Comparison of ENCODE assay signal across 19 cellular contexts in the genomic region with DNA sequence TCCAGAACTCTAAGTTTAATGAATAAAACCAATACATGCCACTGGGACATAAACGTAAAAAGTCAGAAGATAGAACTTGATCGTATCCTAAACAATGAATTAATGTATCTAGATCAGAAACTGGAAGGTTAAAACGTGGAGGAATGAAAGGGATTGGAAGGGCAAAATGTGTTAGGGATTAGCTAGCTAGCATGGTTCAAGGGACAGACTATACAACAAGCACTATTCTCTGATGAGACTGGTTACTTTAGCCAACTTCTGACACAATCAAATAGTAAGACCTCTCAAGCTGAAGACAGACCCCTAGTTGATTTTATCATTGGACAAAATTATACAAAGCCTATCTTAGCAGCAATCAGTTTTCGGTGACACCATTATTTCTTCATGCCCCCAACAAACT. TPM values are rescaled to one million over a fixed set of nuclear protein-coding genes. Genes with fewer than 3 reads are reported as not detected.
DNase-seq lines count a peak whose midpoint lies in the region; ATAC-seq, FAIRE-seq and TF ChIP-seq lines count a peak whose summit lies in the region.
"Had no signal": no experiment of that assay in that cellular context is flagged by ENCODE, and none has a peak within 500 bp of the region (broad histone marks: within the 10 kb centered on the region; RNA-seq: fewer than 3 reads in every experiment).

No MANE protein-coding gene starts in this region.

- H3K36me3 Mint-ChIP-seq in stimulated activated naive B cell treated with anti-CD40 and anti-IgM and Interleukin-4, amounts not matched to agents 10 μg/mL and 1 μg/mL and 100 μg/mL, for 72 hours: peaks cover 4 to 7% of the 10 kb centered on the region in 2 donors
- H3K36me3 Mint-ChIP-seq: CD8-positive, alpha-beta T cell had no signal

- TF ChIP-seq CTCF in HEK293 (tag by site-specific recombination; IDR thresholded peaks at IDR 0.05): no peak
- TF ChIP-seq CTCF in K562 (IDR thresholded peaks at IDR 0.05 in 2 of 3, conservative IDR thresholded peaks at IDR 0.05 in 1 of 3; ENCODE audit: insufficient read depth in 2 of 3, low read depth in 1 of 3, low read length in 3 of 3): no peak
- TF ChIP-seq CTCF in thyroid gland (IDR thresholded peaks at IDR 0.05): no peak
- TF ChIP-seq CTCF in dorsolateral prefrontal cortex (IDR thresholded peaks at IDR 0.05 in 54 of 56, conservative IDR thresholded peaks at IDR 0.05 in 2 of 56; ENCODE audit: low read depth in 1 of 56, partially characterized antibody in 56 of 56): no peak
- TF ChIP-seq CTCF in body of pancreas (IDR thresholded peaks at IDR 0.05): no peak

- peak overlapping the region in 8 of 11 experiments; percentile 49 to 82 (median 74); a peak in 15 of 22 replicates for H3K4me2 ChIP-seq in BLaER1 treated with 17β-estradiol and CSF1 and Interleukin-3, amounts not matched to agents 10 nM and 100 nM
- H3K4me2 ChIP-seq in K562 (ENCODE audit: insufficient read depth, low read length): no peak overlapping the region

- H2AFZ ChIP-seq in K562 (ENCODE audit: low read depth, low read length): 0 out of 2 replicates have a peak overlapping the region, but pooled peaks have one; percentile 1

- H3K79me2 ChIP-seq in K562 (ENCODE audit: control insufficient read depth, insufficient read depth, low read length): no peaks in the 10 kb centered on the region

- no peak for FAIRE-seq in K562 (lab: Jason Lieb, UNC)
- FAIRE-seq: D721Med, G401.6 had no signal

- intact Hi-C loops in K562 (cut with micrococcal nuclease): no loop called here
- intact Hi-C loops in thyroid gland (cut with DNase I): no loop called here
- intact Hi-C loops in dorsolateral prefrontal cortex (cut with DNase I): no loop called here
- intact Hi-C loops in body of pancreas (cut with DNase I): no loop called here

- in situ Hi-C loops in K562 (cut with MboI): no loop called here

- 43% methylated on average over 4 of the region's 4 CpGs for WGBS in K562 (ENCODE audit: insufficient coverage, low coverage, missing lambda C conversion rate)
- 87 to 91% methylated on average over 4 of the region's 4 CpGs for whole genome bisulfite sequencing in thyroid gland, 2 donors
- 78 to 84% methylated on average over 4 of the region's 4 CpGs for WGBS in body of pancreas, 2 donors

- H3K9me3 ChIP-seq in BLaER1 treated with 17β-estradiol and CSF1 and Interleukin-3, amounts not matched to agents 10 nM and 100 nM (replicated peaks in 1 of 11): no peaks in the 10 kb centered on the region
- H3K9me3 ChIP-seq in HEK293 (ENCODE audit: control insufficient read depth, insufficient read depth, low read depth, low read length) (no peaks in the 10 kb centered on the region), K562 (replicated peaks; ENCODE audit: control insufficient read depth, insufficient read depth, low read depth, low read length) (no peaks in the 10 kb centered on the region), thyroid gland (no peaks in the 10 kb centered on the region), body of pancreas (no peaks in the 10 kb centered on the region)

- no peak for TF ChIP-seq POLR2A in K562 (conservative IDR thresholded peaks at IDR 0.05)
- TF ChIP-seq POLR2A in thyroid gland (IDR thresholded peaks at IDR 0.05): no peak
- no peak for TF ChIP-seq POLR2A in body of pancreas (IDR thresholded peaks at IDR 0.05)

- H3K27me3 ChIP-seq in BLaER1 treated with 17β-estradiol and CSF1 and Interleukin-3, amounts not matched to agents 10 nM and 100 nM: no peaks in the 10 kb centered on the region
- no peaks in the 10 kb centered on the region for H3K27me3 ChIP-seq in K562 (ENCODE audit: control insufficient read depth in 2 of 2, insufficient read depth in 2 of 2, low read length in 2 of 2)
- no peaks in the 10 kb centered on the region for H3K27me3 ChIP-seq in thyroid gland
- H3K27me3 ChIP-seq in dorsolateral prefrontal cortex: no peaks in the 10 kb centered on the region
- H3K27me3 ChIP-seq in body of pancreas: no peaks in the 10 kb centered on the region

- H3K4me1 Mint-ChIP-seq in stimulated activated naive B cell treated with anti-CD40 and anti-IgM and Interleukin-4, amounts not matched to agents 10 μg/mL and 1 μg/mL and 100 μg/mL, for 72 hours: peaks cover 12 to 20% of the 10 kb centered on the region in 2 donors

- H3K27ac ChIP-seq in BLaER1 treated with 17β-estradiol and CSF1 and Interleukin-3, amounts not matched to agents 10 nM and 100 nM: peak overlapping the region in 6 of 11 experiments; percentile 8 to 77 (median 66); a peak in 11 of 22 replicates
- H3K27ac ChIP-seq in HEK293 (ENCODE audit: extremely low read depth, low read depth, low read length) (no peak overlapping the region), K562 (ENCODE audit: extremely low read depth, low read depth, low read length) (no peak overlapping the region), thyroid gland (no peak overlapping the region), dorsolateral prefrontal cortex (no peak overlapping the region), body of pancreas (no peak overlapping the region)
- H3K27ac ChIP-seq: C4-2B had no signal

- H4K20me1 ChIP-seq in BLaER1 treated with 17β-estradiol and CSF1 and Interleukin-3, amounts not matched to agents 10 nM and 100 nM: no peaks in the 10 kb centered on the region
- H4K20me1 ChIP-seq in K562 (replicated peaks; ENCODE audit: control insufficient read depth, insufficient read depth, low read length): no peaks in the 10 kb centered on the region

- no peak for TF ChIP-seq RAD21 in K562 (CRISPR knock-in tag; conservative IDR thresholded peaks at IDR 0.05 in 1 of 2, IDR thresholded peaks at IDR 0.05 in 1 of 2)

- H3K9ac ChIP-seq in BLaER1 treated with 17β-estradiol and CSF1 and Interleukin-3, amounts not matched to agents 10 nM and 100 nM: no peak overlapping the region
- no peak overlapping the region for H3K9ac ChIP-seq in K562 (ENCODE audit: insufficient read depth in 1 of 2, low read depth in 2 of 2, low read length in 2 of 2)

- DNase-seq in K562 (ENCODE audit: extremely low read depth in 1 of 4, low spot score in 3 of 4) (no peak), thyroid gland (no peak), dorsolateral prefrontal cortex (no peak), body of pancreas (no peak)
- DNase-seq in stimulated activated naive B cell treated with anti-CD40 and anti-IgM and Interleukin-4, amounts not matched to agents 10 μg/mL and 1 μg/mL and 100 μg/mL, for 72 hours: no peak
- DNase-seq: ACHN; CD8-positive, alpha-beta T cell; COR-L47; DMS153; DMS79 treated with DMSO at 0.1 percent for 48 hours; EL; H7; IMR-90 had no signal

- CTCF ChIA-PET in HEK293 (lab: Yijun Ruan, JAX): no interaction called here
- CTCF ChIA-PET in K562 (lab: Yijun Ruan, JAX; ENCODE audit: low intra/inter-chr PET ratio): no interaction called here

- H3K4me3 Mint-ChIP-seq in stimulated activated naive B cell treated with anti-CD40 and anti-IgM and Interleukin-4, amounts not matched to agents 10 μg/mL and 1 μg/mL and 100 μg/mL, for 72 hours: no peak overlapping the region
- H3K4me3 Mint-ChIP-seq: CD8-positive, alpha-beta T cell; GM23338 had no signal

- TF ChIP-seq EP300 in K562 (IDR thresholded peaks at IDR 0.05; ENCODE audit: low read length): no peak

- peaks cover 12 to 29% (median 24%) of the 10 kb centered on the region in 10 experiments for H3K4me1 ChIP-seq in BLaER1 treated with 17β-estradiol and CSF1 and Interleukin-3, amounts not matched to agents 10 nM and 100 nM
- H3K4me1 ChIP-seq in HEK293 (ENCODE audit: control insufficient read depth, insufficient read depth, low read length): no peaks in the 10 kb centered on the region
- H3K4me1 ChIP-seq in K562 (replicated peaks in 1 of 2; ENCODE audit: control insufficient read depth in 2 of 2, insufficient read depth in 2 of 2, low read length in 2 of 2): peaks cover 0 to 15% of the 10 kb centered on the region in 2 experiments; a peak in 2 of 5 replicates
- no peaks in the 10 kb centered on the region for H3K4me1 ChIP-seq in thyroid gland
- no peaks in the 10 kb centered on the region for H3K4me1 ChIP-seq in body of pancreas

- ATAC-seq in K562 (no peak), body of pancreas (no peak)
- no peak for ATAC-seq in stimulated activated naive B cell treated with anti-CD40 and anti-IgM and Interleukin-4, amounts not matched to agents 10 μg/mL and 1 μg/mL and 100 μg/mL, for 72 hours (replicated peaks)
- ATAC-seq: CD8-positive, alpha-beta T cell; GM23338 had no signal

- H3K36me3 ChIP-seq in BLaER1 treated with 17β-estradiol and CSF1 and Interleukin-3, amounts not matched to agents 10 nM and 100 nM: no peaks in the 10 kb centered on the region
- H3K36me3 ChIP-seq in HEK293 (ENCODE audit: control insufficient read depth in 2 of 2, insufficient read depth in 1 of 2, low read length in 2 of 2): no peaks in the 10 kb centered on the region
- no peaks in the 10 kb centered on the region for H3K36me3 ChIP-seq in K562 (ENCODE audit: control insufficient read depth, insufficient read depth, low read length)
- no peaks in the 10 kb centered on the region for H3K36me3 ChIP-seq in thyroid gland
- H3K36me3 ChIP-seq in body of pancreas (replicated peaks in 1 of 2; ENCODE audit: insufficient read depth in 1 of 2, low read depth in 2 of 2): no peaks in the 10 kb centered on the region

- BruUV-seq in K562 (replicated peaks; lab: Mats Ljungman, UMichigan): no TSS peak

- H3K9me1 ChIP-seq in K562 (ENCODE audit: control insufficient read depth, insufficient read depth, low read length): no peaks in the 10 kb centered on the region

- H3K27me3 Mint-ChIP-seq in stimulated activated naive B cell treated with anti-CD40 and anti-IgM and Interleukin-4, amounts not matched to agents 10 μg/mL and 1 μg/mL and 100 μg/mL, for 72 hours: peaks cover 0 to 2% of the 10 kb centered on the region in 2 donors

- H3K4me3 ChIP-seq in BLaER1 treated with 17β-estradiol and CSF1 and Interleukin-3, amounts not matched to agents 10 nM and 100 nM: no peak overlapping the region
- H3K4me3 ChIP-seq in HEK293 (ENCODE audit: low read depth, low read length) (no peak overlapping the region), K562 (no peak overlapping the region), thyroid gland (replicated peaks in 1 of 3) (no peak overlapping the region), dorsolateral prefrontal cortex (no peak overlapping the region), body of pancreas (no peak overlapping the region)
- H3K4me3 ChIP-seq: GM23338 had no signal

- no peaks in the 10 kb centered on the region for H3K9me3 Mint-ChIP-seq in stimulated activated naive B cell treated with anti-CD40 and anti-IgM and Interleukin-4, amounts not matched to agents 10 μg/mL and 1 μg/mL and 100 μg/mL, for 72 hours
- H3K9me3 Mint-ChIP-seq: CD8-positive, alpha-beta T cell; GM23338 had no signal

- POLR2A ChIA-PET in HEK293 (lab: Yijun Ruan, JAX) (no interaction called here), K562 (lab: Yijun Ruan, JAX) (interaction anchor here (1.0 to 4.6 kb wide), 3 partner anchors 8 to 160 kb away, joined by 3 to 22 read pairs (median 3); a partner anchor contains a TSS)

- H3K27ac Mint-ChIP-seq in stimulated activated naive B cell treated with anti-CD40 and anti-IgM and Interleukin-4, amounts not matched to agents 10 μg/mL and 1 μg/mL and 100 μg/mL, for 72 hours: peak overlapping the region; percentile 97
- H3K27ac Mint-ChIP-seq: CD8-positive, alpha-beta T cell; GM23338 had no signal

RNA-seq across cellular contexts. Expression of a gene that starts 18.7 kb away (rescaled TPM):
- 185 and 201 TPM in 2 replicates for total RNA-seq in K562 (2011; cell fraction: chromatin; rRNA removed; ENCODE audit: low replicate concordance)
- 139 and 158 TPM in 2 replicates for total RNA-seq in K562 (2011; cell fraction: nucleolus; rRNA removed)
- total RNA-seq in K562 (2011; cell fraction: nucleoplasm; rRNA removed): 191 and 256 TPM in 2 replicates
- total RNA-seq in K562 (2014; rRNA removed) (145 and 157 TPM in 2 replicates), K562 (2014; rRNA removed; fragmentation: Illumina TruSeq; extraction: Trizol) (99.6 and 100 TPM in 2 replicates), K562 (2015; rRNA removed; fragmentation: Illumina TruSeq; extraction: Trizol) (115 TPM in 2 replicates), K562 (2021) (119 and 125 TPM in 2 replicates), thyroid gland (100 to 1,000 TPM; 104 to 131 (median 117) TPM), dorsolateral prefrontal cortex (10 to 100 TPM; 33.8 to 82.0 (median 55.8) TPM), body of pancreas (10 to 100 TPM; 73.2 to 83.5 TPM)
- polyA plus RNA-seq in K562 (2011; rRNA removed) (166 and 183 TPM in 2 replicates), K562 (2014; fragmentation: Illumina TruSeq; extraction: Trizol) (204 and 210 TPM in 2 replicates), K562 (2014; fragmentation: Nextera tagmentation; extraction: Ambion mirVana) (100 to 1,000 TPM; 137 to 166 TPM), K562 (2014; rRNA removed) (195 and 210 TPM in 2 replicates)
- polyA plus RNA-seq in K562 (2011; cell fraction: cytosol; rRNA removed): 170 and 202 TPM in 2 replicates
- 331 and 388 TPM in 2 replicates for polyA plus RNA-seq in K562 (2011; cell fraction: nucleus; rRNA removed)
- 129 and 159 TPM in 2 replicates for polyA plus RNA-seq in K562 (2012)
- polyA minus RNA-seq in K562 (2011; rRNA and poly(A)+ RNA removed): 103 and 117 TPM in 2 replicates
- 64.9 and 65.9 TPM in 2 replicates for polyA minus RNA-seq in K562 (2011; cell fraction: cytosol; rRNA and poly(A)+ RNA removed)
- polyA minus RNA-seq in K562 (2011; cell fraction: nucleus; rRNA and poly(A)+ RNA removed): 81.6 and 132 TPM in 2 replicates

Comparison
In these comparisons a context has a peak if more than half of its experiments do, and no peak if none do; other contexts are left out.
1. H3K27ac ChIP-seq: peak in BLaER1 treated with 17β-estradiol and CSF1 and Interleukin-3, amounts not matched to agents 10 nM and 100 nM (6 of 11); none in HEK293 (single experiment), K562 (single experiment), thyroid gland (0 of 3), dorsolateral prefrontal cortex (0 of 59) and body of pancreas (0 of 4).